1 cellular context compared by ENCODE assay signal in genomic region chr22:36218648-36219047, GRCh38.
TF ChIP-seq lines count a peak whose summit lies in the region.

No MANE protein-coding gene starts in this region.

TF ChIP-seq in K562, 482 proteins besides CTCF, POLR2A, EP300 and RAD21:
- TF ChIP-seq AFF1 (IDR thresholded peaks at IDR 0.05; ENCODE audit: low read depth in 1 of 2, partially characterized antibody in 2 of 2) (peak in 1 of 2 experiments; percentile 91), SPI1 (IDR thresholded peaks at IDR 0.05; ENCODE audit: borderline replicate concordance, low read depth, low read length) (peak; percentile 38; the same call in 1 of the 2 replicates), ZNF639 (CRISPR knock-in tag; conservative IDR thresholded peaks at IDR 0.05 in 1 of 2, IDR thresholded peaks at IDR 0.05 in 1 of 2) (no peak), DDX20 (tag; IDR thresholded peaks at IDR 0.05; ENCODE audit: low read depth) (no peak)
